Comparison of ENCODE assay signal across 32 cellular contexts in the genomic region with DNA sequence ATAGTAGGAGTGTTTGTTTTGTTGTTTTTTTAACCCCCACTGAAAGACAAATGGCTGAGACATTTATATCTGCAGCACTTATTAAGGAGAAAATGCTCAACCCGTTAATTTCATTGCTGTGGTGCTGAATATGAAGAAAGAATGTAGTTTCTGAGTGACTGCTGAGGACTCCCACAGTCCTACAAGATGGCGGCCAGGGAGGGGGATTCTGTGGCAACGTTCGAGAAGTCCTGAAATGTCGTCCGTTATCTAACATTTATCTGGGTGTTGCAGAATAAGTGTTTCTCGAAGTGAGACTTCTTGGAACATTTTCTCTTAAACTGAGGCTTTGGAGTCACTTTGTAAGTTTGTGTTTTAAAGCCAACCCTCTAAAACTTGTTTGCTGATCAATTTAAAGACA.
"Had no signal": no experiment of that assay in that cellular context is flagged by ENCODE, and none has a peak within 500 bp of the region (broad histone marks: within the 10 kb centered on the region; RNA-seq: fewer than 3 reads in every experiment).

No MANE protein-coding gene starts in this region.

- H3K9me3 Mint-ChIP-seq: activated naive CD4-positive, alpha-beta T cell treated with anti-CD3 and anti-CD28 coated beads, Interleukin-2, amount 50 U/mL, for 24 hours; activated T-helper 2 cell treated with anti-CD3 and anti-CD28 coated beads, Interferon-gamma antibody, Interleukin-2, Interleukin-4, amounts not matched to agents 10 μg/mL and 5 μg/mL and 100 μg/mL, durations not matched to agents 14 hours and 24 hours and 36 hours; central memory CD8-positive, alpha-beta T cell; memory B cell; natural killer cell; stimulated activated effector memory CD8-positive, alpha-beta T cell treated with anti-CD3 and anti-CD28 coated beads, Interleukin-12 subunit alpha, Interleukin-12 subunit beta, amount 100 ng/mL, for 72 hours; stimulated activated naive CD8-positive, alpha-beta T cell treated with anti-CD3 and anti-CD28 coated beads, Interleukin-15, amount 100 ng/mL, for 72 hours; T-helper 2 cell treated with Interferon-gamma antibody and Interleukin-4, amounts not matched to agents 5 μg/mL and 100 μg/mL, for 36 hours had no signal

- H3K4me1 Mint-ChIP-seq: activated CD4-positive, alpha-beta T cell treated with anti-CD3 and anti-CD28 coated beads for 36 hours; activated CD8-positive, alpha-beta memory T cell treated with anti-CD3 and anti-CD28 coated beads, Interleukin-2, amount 10 ng/mL, durations not matched to agents 7 days and 5 days; activated naive CD4-positive, alpha-beta T cell treated with anti-CD3 and anti-CD28 coated beads, Interleukin-2, amount 50 U/mL, for 24 hours; central memory CD8-positive, alpha-beta T cell; immature natural killer cell; memory B cell; stimulated activated effector memory CD8-positive, alpha-beta T cell treated with anti-CD3 and anti-CD28 coated beads, Interleukin-12 subunit alpha, Interleukin-12 subunit beta, amount 100 ng/mL, for 72 hours; stimulated activated naive CD8-positive, alpha-beta T cell treated with anti-CD3 and anti-CD28 coated beads, Interleukin-15, amount 100 ng/mL, for 72 hours had no signal

- H3K27ac Mint-ChIP-seq: activated CD4-positive, alpha-beta T cell treated with anti-CD3 and anti-CD28 coated beads for 36 hours; activated CD8-positive, alpha-beta memory T cell treated with anti-CD3 and anti-CD28 coated beads, Interleukin-2, amount 10 ng/mL, durations not matched to agents 7 days and 5 days; activated CD8-positive, alpha-beta T cell treated with anti-CD3 and anti-CD28 coated beads, Interleukin-2, amount 10 ng/mL, durations not matched to agents 7 days and 5 days; activated naive CD4-positive, alpha-beta T cell treated with anti-CD3 and anti-CD28 coated beads, Interleukin-2, amount 50 U/mL, for 24 hours; activated T-helper 2 cell treated with anti-CD3 and anti-CD28 coated beads, Interferon-gamma antibody, Interleukin-2, Interleukin-4, amounts not matched to agents 10 μg/mL and 5 μg/mL and 100 μg/mL, durations not matched to agents 14 hours and 24 hours and 36 hours; immature natural killer cell; memory B cell; natural killer cell; stimulated activated effector memory CD8-positive, alpha-beta T cell treated with anti-CD3 and anti-CD28 coated beads, Interleukin-12 subunit alpha, Interleukin-12 subunit beta, amount 100 ng/mL, for 72 hours; stimulated activated naive CD8-positive, alpha-beta T cell treated with anti-CD3 and anti-CD28 coated beads, Interleukin-15, amount 100 ng/mL, for 72 hours; T-helper 2 cell treated with Interferon-gamma antibody and Interleukin-4, amounts not matched to agents 5 μg/mL and 100 μg/mL, for 36 hours had no signal

- H3K9me3 ChIP-seq: esophagus squamous epithelium, heart right ventricle, ovary, prostate gland, sigmoid colon, thyroid gland, upper lobe of left lung, vagina had no signal

- H3K4me1 ChIP-seq: heart right ventricle, prostate gland, sigmoid colon, thyroid gland, upper lobe of left lung, vagina had no signal

- H3K4me3 ChIP-seq: esophagus squamous epithelium, heart right ventricle, ovary, prostate gland, sigmoid colon, thyroid gland, upper lobe of left lung, vagina had no signal

- ATAC-seq: activated CD4-positive, alpha-beta T cell treated with anti-CD3 and anti-CD28 coated beads for 36 hours; activated CD8-positive, alpha-beta memory T cell treated with anti-CD3 and anti-CD28 coated beads, Interleukin-2, amount 10 ng/mL, durations not matched to agents 7 days and 5 days; activated CD8-positive, alpha-beta T cell treated with anti-CD3 and anti-CD28 coated beads, Interleukin-2, amount 10 ng/mL, durations not matched to agents 7 days and 5 days; heart right ventricle; left colon; natural killer cell; stimulated activated effector memory CD8-positive, alpha-beta T cell treated with anti-CD3 and anti-CD28 coated beads, Interleukin-12 subunit alpha, Interleukin-12 subunit beta, amount 100 ng/mL, for 72 hours; stimulated activated naive CD8-positive, alpha-beta T cell treated with anti-CD3 and anti-CD28 coated beads, Interleukin-15, amount 100 ng/mL, for 72 hours had no signal

- H3K27me3 ChIP-seq: ovary, thyroid gland, upper lobe of left lung, vagina had no signal

- H3K36me3 Mint-ChIP-seq: activated CD8-positive, alpha-beta memory T cell treated with anti-CD3 and anti-CD28 coated beads, Interleukin-2, amount 10 ng/mL, durations not matched to agents 7 days and 5 days; activated naive CD4-positive, alpha-beta T cell treated with anti-CD3 and anti-CD28 coated beads, Interleukin-2, amount 50 U/mL, for 24 hours; immature natural killer cell; memory B cell; natural killer cell; stimulated activated effector memory CD8-positive, alpha-beta T cell treated with anti-CD3 and anti-CD28 coated beads, Interleukin-12 subunit alpha, Interleukin-12 subunit beta, amount 100 ng/mL, for 72 hours had no signal

- H3K27me3 Mint-ChIP-seq: activated naive CD4-positive, alpha-beta T cell treated with anti-CD3 and anti-CD28 coated beads, Interleukin-2, amount 50 U/mL, for 24 hours; stimulated activated naive CD8-positive, alpha-beta T cell treated with anti-CD3 and anti-CD28 coated beads, Interleukin-15, amount 100 ng/mL, for 72 hours had no signal

- H3K4me3 Mint-ChIP-seq: activated CD4-positive, alpha-beta T cell treated with anti-CD3 and anti-CD28 coated beads for 36 hours; activated CD8-positive, alpha-beta memory T cell treated with anti-CD3 and anti-CD28 coated beads, Interleukin-2, amount 10 ng/mL, durations not matched to agents 7 days and 5 days; activated CD8-positive, alpha-beta T cell treated with anti-CD3 and anti-CD28 coated beads, Interleukin-2, amount 10 ng/mL, durations not matched to agents 7 days and 5 days; activated naive CD4-positive, alpha-beta T cell treated with anti-CD3 and anti-CD28 coated beads, Interleukin-2, amount 50 U/mL, for 24 hours; central memory CD8-positive, alpha-beta T cell; immature natural killer cell; memory B cell; natural killer cell; stimulated activated effector memory CD8-positive, alpha-beta T cell treated with anti-CD3 and anti-CD28 coated beads, Interleukin-12 subunit alpha, Interleukin-12 subunit beta, amount 100 ng/mL, for 72 hours; stimulated activated naive CD8-positive, alpha-beta T cell treated with anti-CD3 and anti-CD28 coated beads, Interleukin-15, amount 100 ng/mL, for 72 hours; T-helper 2 cell treated with Interferon-gamma antibody and Interleukin-4, amounts not matched to agents 5 μg/mL and 100 μg/mL, for 36 hours had no signal

- DNase-seq: activated CD4-positive, alpha-beta T cell treated with anti-CD3 and anti-CD28 coated beads for 36 hours; activated CD4-positive, CD25-positive, alpha-beta regulatory T cell; activated CD8-positive, alpha-beta memory T cell treated with anti-CD3 and anti-CD28 coated beads, Interleukin-2, amount 10 ng/mL, durations not matched to agents 7 days and 5 days; activated CD8-positive, alpha-beta T cell treated with anti-CD3 and anti-CD28 coated beads, Interleukin-2, amount 10 ng/mL, durations not matched to agents 7 days and 5 days; activated T-cell treated with anti-CD3 and anti-CD28 coated beads, Interleukin-2, amount 50 U/mL, for 48 hours; dermis blood vessel endothelial cell; effector CD4-positive, alpha-beta T cell; esophagus squamous epithelium; foreskin melanocyte; heart right ventricle; immature natural killer cell; kidney; left colon; natural killer cell; ovary; retina; sigmoid colon; small intestine; stimulated activated CD4-positive, alpha-beta T cell treated with anti-CD3 and anti-CD28 coated beads, Interleukin-4, amount 100 ng/mL, for 24 hours; stimulated activated naive CD8-positive, alpha-beta T cell treated with anti-CD3 and anti-CD28 coated beads, Interleukin-15, amount 100 ng/mL, for 72 hours; substantia nigra; T-helper 1 cell; thyroid gland; upper lobe of left lung had no signal

- H3K36me3 ChIP-seq: esophagus squamous epithelium, heart right ventricle, ovary, prostate gland, sigmoid colon, thyroid gland, upper lobe of left lung, vagina had no signal
